Comparison of ENCODE assay signal across 8 cellular contexts in the genomic region with DNA sequence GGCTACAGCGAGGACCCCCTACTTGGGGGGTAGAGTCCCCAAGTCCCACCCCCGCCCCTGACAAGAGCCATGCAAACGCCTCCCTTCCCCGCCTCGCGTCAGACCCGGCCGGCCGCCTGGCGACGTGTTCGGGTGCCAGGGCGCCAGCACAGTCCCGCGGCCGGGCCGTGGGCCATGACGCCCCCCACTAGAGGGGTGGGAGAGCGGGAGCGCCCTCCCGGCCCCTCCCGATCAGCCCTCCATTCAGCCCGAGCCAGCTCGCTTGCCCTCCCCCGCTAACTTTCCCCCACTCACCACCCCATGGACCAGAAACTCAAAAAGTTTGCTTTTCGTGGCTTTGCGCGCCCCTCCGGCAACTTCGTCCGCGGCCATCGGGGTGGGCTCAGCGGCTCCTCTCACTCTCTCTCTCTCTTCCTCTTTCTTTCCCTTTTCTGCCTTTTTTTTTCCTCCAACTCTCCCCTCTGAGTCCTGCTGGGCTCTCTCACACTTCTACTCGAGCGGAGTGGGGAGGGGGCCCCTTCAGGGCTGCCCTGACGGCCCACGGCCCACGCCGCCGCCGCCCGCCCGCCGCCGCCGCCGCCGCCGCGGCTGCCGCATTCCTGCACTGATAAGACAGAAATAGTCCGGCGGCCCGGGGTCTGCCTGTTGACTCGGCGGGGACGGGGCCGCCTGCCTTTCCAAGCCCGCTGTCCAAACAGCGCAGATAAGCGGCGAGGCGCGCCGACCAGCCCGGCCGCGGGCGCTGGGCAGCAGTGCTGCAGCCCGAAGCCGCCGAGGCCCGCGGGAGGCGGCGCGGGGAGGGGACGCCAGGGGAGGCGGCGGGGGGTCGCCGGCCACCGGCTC. TPM values are rescaled to one million over a fixed set of nuclear protein-coding genes. Genes with fewer than 3 reads are reported as not detected.
DNase-seq lines count a peak whose midpoint lies in the region; ATAC-seq and TF ChIP-seq lines count a peak whose summit lies in the region.

A gene (minus strand): TSS at position 504 of the 843 bp plus-strand sequence. CDS start 132 bp downstream, at position 372.

- H3K36me3 ChIP-seq in urinary bladder (ENCODE audit: insufficient read depth): no peaks in the 10 kb centered on the region

- intact Hi-C loops in activated T-helper 1 cell treated with anti-CD3 and anti-CD28 coated beads, Interleukin-12 subunit alpha, Interleukin-12 subunit beta, Interleukin-2, Interleukin-4 antibody, amounts not matched to agents 30 ng/mL and 10 ng/mL and 1 ng/mL, durations not matched to agents 14 hours and 24 hours and 36 hours (cut with micrococcal nuclease): loop anchor here (5.0 kb wide), 1 partner anchor 269 kb away; a partner anchor contains a TSS

- peak within 1 kb of the TSS; percentile 54 for H3K4me3 Mint-ChIP-seq in activated T-helper 1 cell treated with anti-CD3 and anti-CD28 coated beads, Interleukin-12 subunit alpha, Interleukin-12 subunit beta, Interleukin-2, Interleukin-4 antibody, amounts not matched to agents 30 ng/mL and 10 ng/mL and 1 ng/mL, durations not matched to agents 14 hours and 24 hours and 36 hours
- H3K4me3 Mint-ChIP-seq in naive B cell: peak within 1 kb of the TSS; percentile 82 to 95 (median 90)

- H3K4me1 Mint-ChIP-seq in activated T-helper 1 cell treated with anti-CD3 and anti-CD28 coated beads, Interleukin-12 subunit alpha, Interleukin-12 subunit beta, Interleukin-2, Interleukin-4 antibody, amounts not matched to agents 30 ng/mL and 10 ng/mL and 1 ng/mL, durations not matched to agents 14 hours and 24 hours and 36 hours (ENCODE audit: low read depth): peaks cover 29% of the 10 kb centered on the region
- H3K4me1 Mint-ChIP-seq in naive B cell: peaks cover 44 to 69% (median 66%) of the 10 kb centered on the region in 3 donors

- H3K27me3 Mint-ChIP-seq in activated T-helper 1 cell treated with anti-CD3 and anti-CD28 coated beads, Interleukin-12 subunit alpha, Interleukin-12 subunit beta, Interleukin-2, Interleukin-4 antibody, amounts not matched to agents 30 ng/mL and 10 ng/mL and 1 ng/mL, durations not matched to agents 14 hours and 24 hours and 36 hours (ENCODE audit: insufficient read depth): peaks cover 63% of the 10 kb centered on the region
- H3K27me3 Mint-ChIP-seq in naive B cell: peaks cover 13 to 57% (median 53%) of the 10 kb centered on the region in 3 donors

- peaks cover 2% of the 10 kb centered on the region for H3K36me3 Mint-ChIP-seq in activated T-helper 1 cell treated with anti-CD3 and anti-CD28 coated beads, Interleukin-12 subunit alpha, Interleukin-12 subunit beta, Interleukin-2, Interleukin-4 antibody, amounts not matched to agents 30 ng/mL and 10 ng/mL and 1 ng/mL, durations not matched to agents 14 hours and 24 hours and 36 hours (ENCODE audit: low read depth)
- no peaks in the 10 kb centered on the region for H3K36me3 Mint-ChIP-seq in naive B cell

- TF ChIP-seq CTCF in fibroblast of villous mesenchyme (IDR thresholded peaks at IDR 0.05; ENCODE audit: insufficient read depth, low read depth, low read length): no peak

- H3K4me1 ChIP-seq in urinary bladder (ENCODE audit: insufficient read depth): no peaks in the 10 kb centered on the region

- no peaks in the 10 kb centered on the region for H3K9me3 Mint-ChIP-seq in activated T-helper 1 cell treated with anti-CD3 and anti-CD28 coated beads, Interleukin-12 subunit alpha, Interleukin-12 subunit beta, Interleukin-2, Interleukin-4 antibody, amounts not matched to agents 30 ng/mL and 10 ng/mL and 1 ng/mL, durations not matched to agents 14 hours and 24 hours and 36 hours
- no peaks in the 10 kb centered on the region for H3K9me3 Mint-ChIP-seq in naive B cell

- peak; percentile 3 for DNase-seq in COR-L47 (lab: John Stamatoyannopoulos, UW)
- peak; percentile 50 for DNase-seq in LoVo (ENCODE audit: low spot score)
- DNase-seq in activated T-helper 1 cell treated with anti-CD3 and anti-CD28 coated beads, Interleukin-12 subunit alpha, Interleukin-12 subunit beta, Interleukin-2, Interleukin-4 antibody, amounts not matched to agents 30 ng/mL and 10 ng/mL and 1 ng/mL, durations not matched to agents 14 hours and 24 hours and 36 hours (ENCODE audit: low spot score): no peak
- DNase-seq in fibroblast of villous mesenchyme (ENCODE audit: low read depth): peak; percentile 76
- peak; percentile 45 for DNase-seq in naive B cell

- under 1% methylated on average over 84 of the region's 84 CpGs for WGBS in urinary bladder

- peak within 1 kb of the TSS; percentile 5 for H3K27ac Mint-ChIP-seq in activated T-helper 1 cell treated with anti-CD3 and anti-CD28 coated beads, Interleukin-12 subunit alpha, Interleukin-12 subunit beta, Interleukin-2, Interleukin-4 antibody, amounts not matched to agents 30 ng/mL and 10 ng/mL and 1 ng/mL, durations not matched to agents 14 hours and 24 hours and 36 hours
- H3K27ac Mint-ChIP-seq in naive B cell: peak within 1 kb of the TSS in 2 of 6 donors; percentile 10 to 93

- ATAC-seq in naive B cell (ENCODE audit: low read depth in 2 of 2) (peak; percentile 37 to 42), HG02642 (IDR thresholded peaks at IDR 0.05; ENCODE audit: poor library complexity, unreplicated experiment) (no peak), GM18870 (IDR thresholded peaks at IDR 0.05; ENCODE audit: unreplicated experiment) (no peak)

- H3K27ac ChIP-seq in urinary bladder (ENCODE audit: low read depth): peak within 1 kb of the TSS; percentile 63

- peak within 1 kb of the TSS; percentile 79 for H3K4me3 ChIP-seq in fibroblast of villous mesenchyme (ENCODE audit: low read depth, low read length)
- peak within 1 kb of the TSS; percentile 57 for H3K4me3 ChIP-seq in urinary bladder (ENCODE audit: low read depth, low read length)

RNA-seq across cellular contexts. Expression of the gene that starts here (rescaled TPM):
- total RNA-seq in activated T-helper 1 cell treated with anti-CD3 and anti-CD28 coated beads, Interleukin-12 subunit alpha, Interleukin-12 subunit beta, Interleukin-2, Interleukin-4 antibody, amounts not matched to agents 30 ng/mL and 10 ng/mL and 1 ng/mL, durations not matched to agents 14 hours and 24 hours and 36 hours: 2.4 and 3.1 TPM in 2 replicates
- 32.0 and 49.3 TPM in 2 replicates for total RNA-seq in fibroblast of villous mesenchyme
- 1 to 10 TPM in 1 of 6 donors, under 1 TPM in 3, not detected in 2; 0.35 to 3.1 (median 0.64) TPM for polyA plus RNA-seq in naive B cell (ENCODE audit: low read depth in 6 of 6)
- 33.2 TPM for total RNA-seq in urinary bladder
- polyA plus RNA-seq in urinary bladder: 47.8 TPM

Comparison
In these comparisons a context has a peak if more than half of its experiments do, and no peak if none do; other contexts are left out.
1. RNA of the gene that starts here (polyA plus RNA-seq): 47.8 TPM in urinary bladder (single experiment); 0.35 to 3.1 TPM in naive B cell; every median in the first group is over 10 times any median in the second.
2. ATAC-seq: peak in naive B cell (2 of 2); none in HG02642 (single experiment) and GM18870 (single experiment).